9 cellular contexts compared by ENCODE assay signal in the genomic region with DNA sequence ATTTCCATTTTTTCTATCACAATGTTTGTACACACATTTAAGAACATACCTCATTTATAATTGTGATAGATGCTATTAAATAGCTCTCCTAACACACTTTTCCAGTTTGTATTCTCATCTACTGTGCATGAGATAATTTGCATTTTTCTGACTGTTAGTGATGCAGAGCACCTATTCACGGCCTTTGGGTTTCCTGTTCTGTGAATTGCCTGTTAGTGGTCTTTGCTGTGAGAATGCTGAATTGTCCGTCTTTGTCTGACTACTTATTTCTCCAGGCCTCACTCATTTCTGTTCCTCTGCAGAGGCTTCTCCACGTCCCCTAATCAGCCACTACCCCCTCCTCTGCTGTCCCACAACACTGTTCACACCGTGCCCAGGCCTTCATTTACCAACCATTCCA. TPM values are rescaled to one million over a fixed set of nuclear protein-coding genes. Genes with fewer than 3 reads are reported as not detected.
A peak's percentile ranks its signal among the peaks of the same experiment; 100 is the strongest.
DNase-seq lines count a peak whose midpoint lies in the region; ATAC-seq, FAIRE-seq and TF ChIP-seq lines count a peak whose summit lies in the region.
"Not testable (repeated sequence)": the region's sequence is repeated elsewhere in the genome, so short reads cannot be mapped to it uniquely, and the experiment has no call there.
"Had no signal": no experiment of that assay in that cellular context is flagged by ENCODE, and none has a peak within 500 bp of the region (broad histone marks: within the 10 kb centered on the region; RNA-seq: fewer than 3 reads in every experiment).

No MANE protein-coding gene starts in this region.

- not testable (repeated sequence) for H3K27me3 Mint-ChIP-seq in IgD-negative memory B cell; stimulated activated naive B cell treated with anti-CD40 and anti-IgM and Interleukin-4, amounts not matched to agents 10 μg/mL and 1 μg/mL and 100 μg/mL, for 72 hours

- not testable (repeated sequence) for H3K36me3 Mint-ChIP-seq in IgD-negative memory B cell; stimulated activated naive B cell treated with anti-CD40 and anti-IgM and Interleukin-4, amounts not matched to agents 10 μg/mL and 1 μg/mL and 100 μg/mL, for 72 hours

- TF ChIP-seq POLR2A in Raji (IDR thresholded peaks at IDR 0.05; ENCODE audit: insufficient read depth, low read depth, low read length): peak; percentile 51

- DNase-seq in bronchial epithelial cell (ENCODE audit: low read depth); stimulated activated naive B cell treated with anti-CD40 and anti-IgM and Interleukin-4, amounts not matched to agents 10 μg/mL and 1 μg/mL and 100 μg/mL, for 72 hours: not testable (repeated sequence)

- peak overlapping the region; percentile 41; the same call in 1 of the 2 replicates for H3K4me3 ChIP-seq in GM08714 (ENCODE audit: low read length)
- not testable (repeated sequence) for H3K4me3 ChIP-seq in bronchial epithelial cell (ENCODE audit: low read depth, low read length)

- not testable (repeated sequence) for H3K9me3 Mint-ChIP-seq in IgD-negative memory B cell; stimulated activated naive B cell treated with anti-CD40 and anti-IgM and Interleukin-4, amounts not matched to agents 10 μg/mL and 1 μg/mL and 100 μg/mL, for 72 hours

- peak overlapping the region; percentile 15 to 82 (median 65) for H3K4me3 Mint-ChIP-seq in IgD-negative memory B cell
- H3K4me3 Mint-ChIP-seq in stimulated activated naive B cell treated with anti-CD40 and anti-IgM and Interleukin-4, amounts not matched to agents 10 μg/mL and 1 μg/mL and 100 μg/mL, for 72 hours: peak overlapping the region; percentile 50 to 72

- FAIRE-seq in bronchial epithelial cell (lab: Jason Lieb, UNC): peak; percentile 28

- ATAC-seq in GM18868 (IDR thresholded peaks at IDR 0.05; ENCODE audit: unreplicated experiment): peak; percentile 41
- ATAC-seq in GM21390 (IDR thresholded peaks at IDR 0.05; ENCODE audit: unreplicated experiment): peak; percentile 36
- peak; percentile 41 for ATAC-seq in HG02938 (IDR thresholded peaks at IDR 0.05; ENCODE audit: unreplicated experiment)
- ATAC-seq in stimulated activated naive B cell treated with anti-CD40 and anti-IgM and Interleukin-4, amounts not matched to agents 10 μg/mL and 1 μg/mL and 100 μg/mL, for 72 hours (replicated peaks): peak; percentile 24 to 28

- H3K36me3 ChIP-seq in bronchial epithelial cell (ENCODE audit: control insufficient read depth, insufficient read depth, low read length): not testable (repeated sequence)

- not testable (repeated sequence) for H3K27me3 ChIP-seq in bronchial epithelial cell (ENCODE audit: control insufficient read depth, insufficient read depth, low read length)

- peak overlapping the region; percentile 1 to 87 (median 11) for H3K27ac Mint-ChIP-seq in IgD-negative memory B cell
- H3K27ac Mint-ChIP-seq in stimulated activated naive B cell treated with anti-CD40 and anti-IgM and Interleukin-4, amounts not matched to agents 10 μg/mL and 1 μg/mL and 100 μg/mL, for 72 hours: peak overlapping the region; percentile 88

- H3K4me1 Mint-ChIP-seq in IgD-negative memory B cell: peaks cover 18 to 32% (median 31%) of the 10 kb centered on the region in 3 donors
- peaks cover 28 to 50% of the 10 kb centered on the region in 2 donors for H3K4me1 Mint-ChIP-seq in stimulated activated naive B cell treated with anti-CD40 and anti-IgM and Interleukin-4, amounts not matched to agents 10 μg/mL and 1 μg/mL and 100 μg/mL, for 72 hours

- not testable (repeated sequence) for TF ChIP-seq CTCF in bronchial epithelial cell (IDR thresholded peaks at IDR 0.05; ENCODE audit: insufficient read depth, low read length, severe bottlenecking)

RNA-seq across cellular contexts. Expression of gene PAX5, which starts 40.7 kb away (rescaled TPM):
- polyA plus RNA-seq in IgD-negative memory B cell: 65.3 TPM
- not detected in 2 replicates for total RNA-seq in bronchial epithelial cell
- total RNA-seq: G401 had no signal

RNA-seq across cellular contexts. Expression of gene ZCCHC7, which starts 45.6 kb away (rescaled TPM):
- polyA plus RNA-seq in IgD-negative memory B cell: 76.8 TPM
- total RNA-seq in bronchial epithelial cell: 19.3 and 26.9 TPM in 2 replicates
